Comparison of ENCODE assay signal across 24 cellular contexts in genomic region chr10:131025333-131025732, GRCh38.
"Had no signal": no experiment of that assay in that cellular context is flagged by ENCODE, and none has a peak within 500 bp of the region (broad histone marks: within the 10 kb centered on the region; RNA-seq: fewer than 3 reads in every experiment).

No MANE protein-coding gene starts in this region.

- H3K27me3 Mint-ChIP-seq: memory B cell; stimulated activated memory B cell treated with anti-CD40 and anti-IgM and Interleukin-4, amounts not matched to agents 10 μg/mL and 1 μg/mL and 100 μg/mL, for 72 hours; stimulated activated naive CD8-positive, alpha-beta T cell treated with anti-CD3 and anti-CD28 coated beads, Interleukin-15, amount 100 ng/mL, for 72 hours had no signal

- H3K36me3 Mint-ChIP-seq: memory B cell; naive thymus-derived CD8-positive, alpha-beta T cell; stimulated activated memory B cell treated with anti-CD40 and anti-IgM and Interleukin-4, amounts not matched to agents 10 μg/mL and 1 μg/mL and 100 μg/mL, for 72 hours; type B pancreatic cell had no signal

- H3K36me3 ChIP-seq: left ventricle myocardium inferior, neutrophil, right atrium auricular region, right lobe of liver, tibial nerve, vagina had no signal

- H3K27ac Mint-ChIP-seq: memory B cell; naive thymus-derived CD8-positive, alpha-beta T cell; nephron; stimulated activated memory B cell treated with anti-CD40 and anti-IgM and Interleukin-4, amounts not matched to agents 10 μg/mL and 1 μg/mL and 100 μg/mL, for 72 hours; stimulated activated naive CD8-positive, alpha-beta T cell treated with anti-CD3 and anti-CD28 coated beads, Interleukin-15, amount 100 ng/mL, for 72 hours; type B pancreatic cell had no signal

- H3K9me3 ChIP-seq: left ventricle myocardium inferior, neutrophil, right atrium auricular region, right lobe of liver, tibial nerve, vagina had no signal

- H3K27ac ChIP-seq: hepatocyte, left ventricle myocardium inferior, neutrophil, parathyroid adenoma, right atrium auricular region, right lobe of liver, tibial nerve, vagina had no signal

- H3K4me1 ChIP-seq: left ventricle myocardium inferior, parathyroid adenoma, right lobe of liver, tibial nerve, vagina had no signal

- DNase-seq: islet precursor cell; left ventricle myocardium inferior; naive thymus-derived CD8-positive, alpha-beta T cell; occipital lobe; small intestine; stimulated activated CD4-positive, alpha-beta T cell treated with anti-CD3 and anti-CD28 coated beads, Interleukin-1b, Interleukin-23, amount 100 ng/mL, for 48 hours; stimulated activated CD4-positive, alpha-beta T cell treated with anti-CD3 and anti-CD28 coated beads, Interleukin-2, amount 100 ng/mL, for 48 hours; stimulated activated CD4-positive, alpha-beta T cell treated with anti-CD3 and anti-CD28 coated beads, Interleukin-4, amount 100 ng/mL, for 4 hours; stimulated activated CD8-positive, alpha-beta memory T cell treated with anti-CD3 and anti-CD28 coated beads, Interleukin-4, amount 100 ng/mL, for 48 hours; stimulated activated naive CD4-positive, alpha-beta T cell treated with Interleukin-2 at 50 U/mL for 16 hours; stimulated activated naive CD8-positive, alpha-beta T cell treated with anti-CD3 and anti-CD28 coated beads, Interleukin-15, amount 100 ng/mL, for 72 hours; substantia nigra had no signal

- H3K9me3 Mint-ChIP-seq: memory B cell; neural crest cell; stimulated activated memory B cell treated with anti-CD40 and anti-IgM and Interleukin-4, amounts not matched to agents 10 μg/mL and 1 μg/mL and 100 μg/mL, for 72 hours; stimulated activated naive CD8-positive, alpha-beta T cell treated with anti-CD3 and anti-CD28 coated beads, Interleukin-15, amount 100 ng/mL, for 72 hours; type B pancreatic cell had no signal

- H3K4me1 Mint-ChIP-seq: memory B cell; naive thymus-derived CD8-positive, alpha-beta T cell; nephron; neural crest cell; stimulated activated memory B cell treated with anti-CD40 and anti-IgM and Interleukin-4, amounts not matched to agents 10 μg/mL and 1 μg/mL and 100 μg/mL, for 72 hours; stimulated activated naive CD8-positive, alpha-beta T cell treated with anti-CD3 and anti-CD28 coated beads, Interleukin-15, amount 100 ng/mL, for 72 hours had no signal

- H3K4me3 ChIP-seq: hepatocyte, left ventricle myocardium inferior, right atrium auricular region, right lobe of liver, tibial nerve, vagina had no signal

- H3K27me3 ChIP-seq: hepatocyte, neutrophil, right atrium auricular region, right lobe of liver, tibial nerve, vagina had no signal

- ATAC-seq: naive thymus-derived CD8-positive, alpha-beta T cell; right lobe of liver; stimulated activated memory B cell treated with anti-CD40 and anti-IgM and Interleukin-4, amounts not matched to agents 10 μg/mL and 1 μg/mL and 100 μg/mL, for 72 hours; stimulated activated naive CD8-positive, alpha-beta T cell treated with anti-CD3 and anti-CD28 coated beads, Interleukin-15, amount 100 ng/mL, for 72 hours had no signal

- H3K4me3 Mint-ChIP-seq: memory B cell; naive thymus-derived CD8-positive, alpha-beta T cell; nephron; neural crest cell; stimulated activated memory B cell treated with anti-CD40 and anti-IgM and Interleukin-4, amounts not matched to agents 10 μg/mL and 1 μg/mL and 100 μg/mL, for 72 hours; stimulated activated naive CD8-positive, alpha-beta T cell treated with anti-CD3 and anti-CD28 coated beads, Interleukin-15, amount 100 ng/mL, for 72 hours; type B pancreatic cell had no signal
